Comparison of ENCODE assay signal across 12 cellular contexts in the genomic region with DNA sequence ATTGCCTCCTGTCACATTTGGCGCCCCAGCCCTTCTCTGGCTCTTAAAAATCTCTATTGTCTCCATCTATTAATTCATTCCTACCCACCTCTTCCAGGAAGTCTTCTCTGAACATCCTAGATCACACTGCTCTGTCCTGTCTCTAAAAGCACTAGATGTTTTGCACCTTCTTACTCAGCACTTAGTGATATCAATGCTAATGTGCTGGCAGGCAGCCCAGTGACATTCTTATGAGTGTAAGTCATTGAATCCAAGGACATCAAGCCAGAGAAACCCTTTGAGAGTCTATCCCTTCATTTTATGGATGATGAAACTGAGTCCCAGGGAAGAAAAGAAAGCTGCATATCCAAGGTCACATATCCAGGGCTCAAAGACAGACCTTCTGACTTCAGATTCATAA. TPM values are rescaled to one million over a fixed set of nuclear protein-coding genes. Genes with fewer than 3 reads are reported as not detected.
DNase-seq lines count a peak whose midpoint lies in the region; ATAC-seq and TF ChIP-seq lines count a peak whose summit lies in the region.
"Had no signal": no experiment of that assay in that cellular context is flagged by ENCODE, and none has a peak within 500 bp of the region (broad histone marks: within the 10 kb centered on the region; RNA-seq: fewer than 3 reads in every experiment).

No MANE protein-coding gene starts in this region.

- H3K79me2 ChIP-seq in PC-9 (ENCODE audit: low read depth) = no peaks in the 10 kb centered on the region

- no peak for TF ChIP-seq EP300 in stomach (IDR thresholded peaks at IDR 0.05)

- DNase-seq in left cardiac atrium (peak; percentile 53), right cardiac atrium (no peak), Panc1 (ENCODE audit: low read depth, low spot score) (peak; percentile 24), fibroblast of gingiva (ENCODE audit: low read depth) (peak; percentile 14), stomach (peak; percentile 60), PC-9 (no peak)
- DNase-seq: activated naive CD8-positive, alpha-beta T cell treated with anti-CD3 and anti-CD28 coated beads, Interleukin-2, amount 10 ng/mL, durations not matched to agents 7 days and 5 days; NCI-H1436 had no signal

- H3K4me3 ChIP-seq in right cardiac atrium (ENCODE audit: low read length) = no peak overlapping the region
- H3K4me3 ChIP-seq in Panc1 (ENCODE audit: low read depth in 2 of 2, low read length in 2 of 2) = no peak overlapping the region
- no peak overlapping the region for H3K4me3 ChIP-seq in stomach
- no peak overlapping the region for H3K4me3 ChIP-seq in PC-9

- H2AFZ ChIP-seq in PC-9 = no peak overlapping the region

- H4K20me1 ChIP-seq in PC-9 (ENCODE audit: insufficient read depth) = no peaks in the 10 kb centered on the region

- intact Hi-C loops in left cardiac atrium (cut with DNase I) = no loop called here
- intact Hi-C loops in right cardiac atrium (cut with DNase I) = no loop called here
- intact Hi-C loops in Panc1 (cut with micrococcal nuclease; ENCODE audit: unreplicated experiment) = no loop called here
- intact Hi-C loops in stomach (cut with DNase I; ENCODE audit: low total_unique reads) = no loop called here
- intact Hi-C loops in PC-9 (cut with micrococcal nuclease; ENCODE audit: unreplicated experiment) = no loop called here

- H3K9me3 ChIP-seq in right cardiac atrium (ENCODE audit: control insufficient read depth, low read length) (no peaks in the 10 kb centered on the region), Panc1 (ENCODE audit: control insufficient read depth, insufficient read depth, low read depth, low read length) (no peaks in the 10 kb centered on the region), stomach (no peaks in the 10 kb centered on the region), PC-9 (ENCODE audit: insufficient read depth, low read depth) (no peaks in the 10 kb centered on the region)

- H3K27me3 ChIP-seq in right cardiac atrium (ENCODE audit: control insufficient read depth, insufficient read depth) (no peaks in the 10 kb centered on the region), Panc1 (ENCODE audit: control insufficient read depth, insufficient read depth, low read length) (no peaks in the 10 kb centered on the region), stomach (peaks cover 0 to 44% (median 12%) of the 10 kb centered on the region in 3 donors), PC-9 (ENCODE audit: insufficient read depth, low read depth) (peaks cover 45% of the 10 kb centered on the region)

- no peaks in the 10 kb centered on the region for H3F3A ChIP-seq in PC-9 (ENCODE audit: insufficient read depth, low read depth)

- peak in 1 of 2 donors; percentile 32 for ATAC-seq in left cardiac atrium
- no peak for ATAC-seq in right cardiac atrium
- peak; percentile 79 for ATAC-seq in Panc1
- ATAC-seq in HG02885 (IDR thresholded peaks at IDR 0.05; ENCODE audit: poor library complexity, unreplicated experiment) = no peak
- no peak for ATAC-seq in HG03432 (IDR thresholded peaks at IDR 0.05; ENCODE audit: unreplicated experiment)
- ATAC-seq: esophagus mucosa had no signal

- CTCF ChIA-PET in Panc1 (lab: Charles Lee) = no interaction called here
- CTCF ChIA-PET in PC-9 (lab: Charles Lee) = no interaction called here

- H3K4me2 ChIP-seq in PC-9 = no peak overlapping the region

- H3K4me1 ChIP-seq in right cardiac atrium (ENCODE audit: control insufficient read depth, insufficient read depth, low read length) (no peaks in the 10 kb centered on the region), Panc1 (ENCODE audit: control insufficient read depth, insufficient read depth, low read length) (0 out of 2 replicates have a peak, but pooled peaks cover 3% of the 10 kb centered on the region), stomach (no peaks in the 10 kb centered on the region), PC-9 (replicated peaks; ENCODE audit: insufficient read depth) (no peaks in the 10 kb centered on the region)

- H3K9me2 ChIP-seq in PC-9 (ENCODE audit: insufficient read depth) = no peaks in the 10 kb centered on the region

- no peak for TF ChIP-seq POLR2A in stomach (IDR thresholded peaks at IDR 0.05)

- no peak for TF ChIP-seq CTCF in Panc1 (IDR thresholded peaks at IDR 0.05)
- TF ChIP-seq CTCF in stomach (IDR thresholded peaks at IDR 0.05) = no peak
- no peak for TF ChIP-seq CTCF in PC-9 (conservative IDR thresholded peaks at IDR 0.05)

- BruUV-seq in Panc1 (replicated peaks; lab: Mats Ljungman, UMichigan) (no TSS peak), PC-9 (replicated peaks; lab: Mats Ljungman, UMichigan) (no TSS peak)

- POLR2A ChIA-PET in Panc1 (lab: Charles Lee) (no interaction called here), PC-9 (lab: Charles Lee; ENCODE audit: unreplicated experiment) (no interaction called here)

- WGBS in right cardiac atrium = 70% methylated on average over 1 of the region's 1 CpG
- WGBS in stomach, 5 donors = 76 to 92% (median 83%) methylated on average over 1 of the region's 1 CpG

- no peak overlapping the region for H3K27ac ChIP-seq in right cardiac atrium (ENCODE audit: low read length)
- H3K27ac ChIP-seq in Panc1 (ENCODE audit: low read length) = no peak overlapping the region
- H3K27ac ChIP-seq in stomach = no peak overlapping the region
- no peak overlapping the region for H3K27ac ChIP-seq in PC-9

- H3K36me3 ChIP-seq in Panc1 (ENCODE audit: control insufficient read depth, insufficient read depth, low read length) (no peaks in the 10 kb centered on the region), stomach (no peaks in the 10 kb centered on the region), PC-9 (ENCODE audit: low read depth) (no peaks in the 10 kb centered on the region)

- in situ Hi-C loops in Panc1 (cut with HindIII; ENCODE audit: low pct_unique_long_range_greater_than_20kb, low sequenced_read_pairs) = no loop called here

RNA-seq across cellular contexts. Expression of gene PAX2, which starts 48.3 kb away (rescaled TPM):
- total RNA-seq in left cardiac atrium = not detected
- total RNA-seq in right cardiac atrium = not detected
- polyA plus RNA-seq in right cardiac atrium = not detected
- total RNA-seq in Panc1 (2021; ENCODE audit: unreplicated experiment) = 72.3 TPM
- polyA plus RNA-seq in Panc1 (2012; ENCODE audit: insufficient read length) = 71.5 TPM
- not detected for total RNA-seq in stomach
- polyA plus RNA-seq in stomach = not detected
- total RNA-seq in PC-9 (2021) = not detected in 2 replicates
- total RNA-seq: activated naive CD8-positive, alpha-beta T cell treated with anti-CD3 and anti-CD28 coated beads, Interleukin-2, amount 10 ng/mL, durations not matched to agents 7 days and 5 days; esophagus mucosa; lung microvascular endothelial cell had no signal

Comparison
In these comparisons a context has a peak if more than half of its experiments do, and no peak if none do; other contexts are left out.
1. DNase-seq: peak in left cardiac atrium (single experiment), Panc1 (single experiment), fibroblast of gingiva (single experiment) and stomach (single experiment); none in right cardiac atrium (0 of 3) and PC-9 (0 of 2).
2. RNA of gene PAX2, which starts 48.3 kb away (total RNA-seq): 72.3 TPM in Panc1 (single experiment); not detected in left cardiac atrium, not detected in right cardiac atrium, not detected in stomach and not detected in PC-9; every median in the first group is over 10 times any median in the second.